Comparison of ENCODE assay signal across 20 cellular contexts in the genomic region with DNA sequence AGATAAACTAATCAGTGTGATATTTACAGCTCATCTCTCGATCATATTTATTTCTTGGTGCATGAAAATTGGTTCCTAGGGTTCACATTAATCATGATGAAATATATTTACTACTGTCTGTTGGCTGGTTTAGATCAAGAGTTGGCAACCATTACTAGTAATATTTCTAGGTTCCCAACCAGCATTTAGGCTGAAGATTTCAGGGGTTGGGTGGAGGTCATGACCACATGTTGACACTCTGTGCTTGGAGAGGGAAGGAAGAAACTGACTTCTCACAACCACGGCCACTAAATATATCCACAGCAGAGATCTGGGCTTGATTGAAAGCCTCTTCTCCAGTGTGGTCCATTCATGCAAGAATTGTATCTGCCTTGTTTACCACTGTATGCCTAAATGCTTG.
"Had no signal": no experiment of that assay in that cellular context is flagged by ENCODE, and none has a peak within 500 bp of the region (broad histone marks: within the 10 kb centered on the region; RNA-seq: fewer than 3 reads in every experiment).

No MANE protein-coding gene starts in this region.

- ATAC-seq: heart left ventricle, left lobe of liver, mucosa of descending colon, natural killer cell, pancreas, right cardiac atrium had no signal

- H3K9me3 Mint-ChIP-seq: natural killer cell, neural progenitor cell, type B pancreatic cell had no signal

- H3K27ac ChIP-seq: colonic mucosa, heart left ventricle, neural progenitor cell, pancreas had no signal

- H3K4me1 ChIP-seq: colonic mucosa, neural progenitor cell, pancreas had no signal

- H3K36me3 Mint-ChIP-seq: natural killer cell had no signal

- DNase-seq: colonic mucosa; dermis blood vessel endothelial cell; heart left ventricle; hypothalamus; mammary epithelial cell; mucosa of descending colon; natural killer cell; nucleus accumbens; pancreas; right cardiac atrium; stimulated activated CD4-positive, alpha-beta T cell treated with anti-CD3 and anti-CD28 coated beads, Interleukin-2, amount 100 ng/mL, for 48 hours; stimulated activated naive CD4-positive, alpha-beta T cell treated with Interleukin-2 at 50 U/mL for 16 hours had no signal

- H3K4me3 ChIP-seq: colonic mucosa, heart left ventricle, mucosa of descending colon, neural progenitor cell, pancreas, smooth muscle cell had no signal

- H3K9me3 ChIP-seq: colonic mucosa, heart left ventricle, mucosa of descending colon, pancreas had no signal

- H3K9ac ChIP-seq: neural progenitor cell had no signal

- H3K27me3 Mint-ChIP-seq: progenitor cell of endocrine pancreas, type B pancreatic cell had no signal

- H3K4me3 Mint-ChIP-seq: natural killer cell, neural progenitor cell had no signal

- H3K4me1 Mint-ChIP-seq: neural progenitor cell had no signal

- H3K36me3 ChIP-seq: colonic mucosa, neural progenitor cell, pancreas had no signal

- H3K27ac Mint-ChIP-seq: natural killer cell, neural progenitor cell, progenitor cell of endocrine pancreas, type B pancreatic cell had no signal

- FAIRE-seq: frontal cortex, islet of Langerhans, pancreas, urothelium cell line had no signal
